Comparison of ENCODE assay signal across 8 cellular contexts in genomic region chr12:95072900-95073697, GRCh38. TPM values are rescaled to one million over a fixed set of nuclear protein-coding genes. Genes with fewer than 3 reads are reported as not detected.
DNase-seq lines count a peak whose midpoint lies in the region; ATAC-seq and TF ChIP-seq lines count a peak whose summit lies in the region.

Gene NR2C1, minus strand, starts transcription at chr12:95073618. Its CDS starts 6,234 bp downstream, at chr12:95067384.

- TF ChIP-seq CTCF in GM12874 (IDR thresholded peaks at IDR 0.05; ENCODE audit: insufficient read depth, low read depth, low read length) (0 out of 2 replicates have a peak, but pooled peaks have one; percentile 87), adrenal gland (IDR thresholded peaks at IDR 0.05) (no peak), heart right ventricle (IDR thresholded peaks at IDR 0.05) (no peak), upper lobe of right lung (IDR thresholded peaks at IDR 0.05) (no peak)

- intact Hi-C loops in adrenal gland (cut with DNase I) (no loop called here), heart right ventricle (cut with DNase I) (loop anchor here in 2 of 10 donors (5.0 to 10.0 kb wide), 2 partner anchors 144 to 402 kb away; partner anchors contain the start of genes FGD6 (in 1 of the 2), METAP2 (in 1 of the 2) and VEZT (in 1 of the 2)), posterior cingulate gyrus (cut with DNase I) (loop anchor here (1.0 kb wide), 2 partner anchors 144 to 400 kb away; partner anchors contain the start of genes FGD6 and VEZT), upper lobe of right lung (cut with DNase I) (no loop called here)

- H3K4me1 ChIP-seq in adrenal gland (replicated peaks in 1 of 2) (peaks cover 4 to 19% of the 10 kb centered on the region in 2 donors), heart right ventricle (peaks cover 0 to 45% (median 9%) of the 10 kb centered on the region in 9 donors), upper lobe of right lung (no peaks in the 10 kb centered on the region)

- no peaks in the 10 kb centered on the region for H3K36me3 ChIP-seq in adrenal gland (replicated peaks in 1 of 2)
- H3K36me3 ChIP-seq in heart right ventricle, result peaks cover 0 to 16% (median 0%) of the 10 kb centered on the region in 9 donors
- peaks cover 13% of the 10 kb centered on the region for H3K36me3 ChIP-seq in upper lobe of right lung

- peak; percentile 94 for ATAC-seq in HG02798 (IDR thresholded peaks at IDR 0.05; ENCODE audit: poor library complexity, unreplicated experiment)
- ATAC-seq in heart right ventricle, result peak; percentile 96 to 99 (median 98)
- ATAC-seq in upper lobe of right lung, result peak; percentile 99

- peak within 1 kb of the TSS; percentile 56 to 95 (median 77) for H3K4me3 ChIP-seq in adrenal gland
- H3K4me3 ChIP-seq in heart right ventricle, result peak within 1 kb of the TSS; percentile 72 to 100 (median 96)
- peak within 1 kb of the TSS; percentile 96 for H3K4me3 ChIP-seq in upper lobe of right lung

- H3K9me3 ChIP-seq in adrenal gland (replicated peaks in 1 of 3) (no peaks in the 10 kb centered on the region), heart right ventricle (no peaks in the 10 kb centered on the region), upper lobe of right lung (no peaks in the 10 kb centered on the region)

- peak; percentile 96 for DNase-seq in NCI-H146 (lab: John Stamatoyannopoulos, UW)
- peak; percentile 89 to 95 (median 90) for DNase-seq in T-helper 1 cell
- peak; percentile 93 to 98 (median 96) for DNase-seq in adrenal gland
- DNase-seq in heart right ventricle, result peak; percentile 92 to 96
- DNase-seq in posterior cingulate gyrus, result peak; percentile 88 to 99 (median 91)
- peak; percentile 97 for DNase-seq in upper lobe of right lung

- TF ChIP-seq POLR2A in adrenal gland (IDR thresholded peaks at IDR 0.05), result peak; percentile 35 to 50

- H3K27me3 ChIP-seq in adrenal gland, result no peaks in the 10 kb centered on the region
- no peaks in the 10 kb centered on the region for H3K27me3 ChIP-seq in heart right ventricle
- H3K27me3 ChIP-seq in upper lobe of right lung, result no peaks in the 10 kb centered on the region

- peak within 1 kb of the TSS; percentile 77 to 96 (median 94) for H3K27ac ChIP-seq in adrenal gland
- H3K27ac ChIP-seq in heart right ventricle, result peak within 1 kb of the TSS; percentile 62 to 97 (median 92)
- peak within 1 kb of the TSS; percentile 93 for H3K27ac ChIP-seq in upper lobe of right lung

- WGBS in adrenal gland, 4 donors, result 0% methylated on average over 11 to 99 of the region's 99 CpGs
- 0 to 1% methylated on average over 99 of the region's 99 CpGs for WGBS in heart right ventricle, 2 donors

RNA-seq across cellular contexts. Expression of gene NR2C1, which starts in this region (rescaled TPM):
- 10 to 100 TPM; 19.8 to 89.8 (median 38.1) TPM for total RNA-seq in adrenal gland
- 100 to 1,000 TPM in 2 of 3 donors, 10 to 100 TPM in 1; 33.5 to 300 (median 122) TPM for polyA plus RNA-seq in adrenal gland
- total RNA-seq in heart right ventricle, result 10 to 100 TPM; 33.6 to 46.0 (median 38.3) TPM
- 100 to 1,000 TPM in 1 of 2 donors, 10 to 100 TPM in 1; 11.3 to 189 TPM for polyA plus RNA-seq in heart right ventricle
- 37.0 TPM for total RNA-seq in upper lobe of right lung

Comparison
In these comparisons a context has a peak if more than half of its experiments do, and no peak if none do; other contexts are left out.
1. Peak in every context shown above with its lines: DNase-seq, ATAC-seq, H3K4me3 ChIP-seq and H3K27ac ChIP-seq.